Comparison of ENCODE assay signal across 8 cellular contexts in the genomic region with DNA sequence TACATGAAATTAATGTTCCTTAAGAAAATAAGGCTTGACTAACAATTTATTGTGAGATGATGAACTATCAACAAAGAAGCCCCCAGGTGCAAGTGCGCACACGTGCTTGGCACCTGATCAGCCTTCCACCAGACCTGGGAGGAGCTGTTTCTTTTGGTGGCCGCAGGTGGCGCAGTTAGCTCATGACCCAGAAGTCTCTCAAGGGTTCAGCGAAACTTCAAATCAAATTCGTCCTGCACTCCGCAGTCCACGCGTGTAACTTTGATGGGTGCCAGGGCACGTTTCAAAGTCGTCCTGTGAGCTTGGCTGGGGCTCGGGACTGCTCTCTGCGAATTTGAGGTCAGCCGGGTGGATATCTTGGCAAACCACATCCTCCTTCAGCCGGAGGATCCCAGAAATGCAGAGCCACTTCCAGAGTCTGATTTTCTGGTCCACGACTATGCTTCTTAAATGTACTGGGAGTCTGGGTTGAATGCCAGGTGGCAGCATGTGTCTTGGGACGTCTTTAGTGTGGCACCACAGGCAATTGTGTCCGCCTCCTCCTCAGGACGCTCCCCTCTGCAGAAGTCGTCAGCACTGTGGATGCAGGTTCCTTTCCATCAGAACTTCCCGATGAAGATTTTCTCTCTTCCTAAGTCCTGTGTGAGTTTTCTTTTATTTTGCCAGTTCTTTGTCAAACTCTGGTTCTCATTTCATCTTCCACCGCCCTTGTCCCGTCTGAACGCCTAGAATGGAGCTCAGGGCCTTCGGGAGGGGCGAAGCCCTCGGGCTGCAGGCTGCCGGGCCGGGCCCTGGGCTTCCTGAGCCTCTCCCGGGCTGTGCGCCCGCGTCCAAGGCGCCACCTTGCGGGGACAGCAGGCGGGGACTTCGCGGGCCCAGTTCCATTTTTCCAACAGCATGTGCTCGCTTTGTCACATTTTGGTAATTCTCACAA.
DNase-seq lines count a peak whose midpoint lies in the region; ATAC-seq and TF ChIP-seq lines count a peak whose summit lies in the region.

No MANE protein-coding gene starts in this region.

- H3K4ac ChIP-seq in mesendoderm (ENCODE audit: low read depth, low read length), result no peak overlapping the region

- POLR2A ChIA-PET in BJ (lab: Charles Lee), result no interaction called here
- POLR2A ChIA-PET in Panc1 (lab: Charles Lee), result interaction anchor here (0.5 to 0.6 kb wide), 2 partner anchors 134 to 783 kb away, joined by 5 to 6 read pairs; no protein-coding TSS in a partner anchor

- H3K4me3 Mint-ChIP-seq in central memory CD8-positive, alpha-beta T cell, result no peak overlapping the region

- no peaks in the 10 kb centered on the region for H3K9me3 ChIP-seq in Panc1 (ENCODE audit: control insufficient read depth, insufficient read depth, low read depth, low read length)

- no peak overlapping the region for H4K5ac ChIP-seq in mesendoderm (ENCODE audit: low read length)

- TF ChIP-seq CTCF in BJ (IDR thresholded peaks at IDR 0.05; ENCODE audit: insufficient read depth, low read depth, low read length) (peak; percentile 68), Panc1 (IDR thresholded peaks at IDR 0.05) (peak; percentile 80)

- H3K27ac ChIP-seq in Panc1 (ENCODE audit: low read length) (no peak overlapping the region), mesendoderm (ENCODE audit: low read depth, low read length) (no peak overlapping the region)

- H3K23ac ChIP-seq in mesendoderm (ENCODE audit: low read length), result no peak overlapping the region

- WGBS in mesendoderm (ENCODE audit: extremely low coverage, insufficient coverage, low lambda C conversion rate), result no CpG with 5 or more reads among the region's 39 CpGs

- H2AK5ac ChIP-seq in mesendoderm (ENCODE audit: low read length), result no peak overlapping the region

- H2BK15ac ChIP-seq in mesendoderm (replicated peaks; ENCODE audit: low read depth), result no peak overlapping the region

- no peaks in the 10 kb centered on the region for H3K79me2 ChIP-seq in mesendoderm (ENCODE audit: control insufficient read depth, insufficient read depth, low read length)

- H3K4me1 ChIP-seq in Panc1 (ENCODE audit: control insufficient read depth, insufficient read depth, low read length) (no peaks in the 10 kb centered on the region; the same call in 1 of the 2 replicates), mesendoderm (ENCODE audit: control insufficient read depth, low read depth, low read length) (no peaks in the 10 kb centered on the region)

- no peak overlapping the region for H3K4me3 ChIP-seq in BJ (ENCODE audit: low read depth, low read length)
- peak overlapping the region in 1 of 2 experiments; percentile 0; a peak in 1 of 4 replicates for H3K4me3 ChIP-seq in Panc1 (ENCODE audit: low read depth in 2 of 2, low read length in 2 of 2)
- no peak overlapping the region for H3K4me3 ChIP-seq in mesendoderm (ENCODE audit: low read length)

- DNase-seq in BJ (ENCODE audit: low read depth) (no peak), Panc1 (ENCODE audit: low read depth, low spot score) (no peak), mesendoderm (peak; percentile 78), kidney glomerular epithelial cell (lab: John Stamatoyannopoulos, UW) (no peak)
- DNase-seq in central memory CD8-positive, alpha-beta T cell (ENCODE audit: low spot score in 2 of 2), result no peak

- no peaks in the 10 kb centered on the region for H3K4me1 Mint-ChIP-seq in central memory CD8-positive, alpha-beta T cell

- H3K27ac Mint-ChIP-seq in central memory CD8-positive, alpha-beta T cell (ENCODE audit: low read depth), result no peak overlapping the region

- H3K9ac ChIP-seq in mesendoderm (ENCODE audit: low read length), result no peak overlapping the region

- H3K36me3 ChIP-seq in BJ (ENCODE audit: control insufficient read depth, insufficient read depth, low read length) (no peaks in the 10 kb centered on the region), Panc1 (ENCODE audit: control insufficient read depth, insufficient read depth, low read length) (no peaks in the 10 kb centered on the region), mesendoderm (ENCODE audit: control insufficient read depth, insufficient read depth, low read length) (no peaks in the 10 kb centered on the region)

- H3K27me3 ChIP-seq in BJ (ENCODE audit: control insufficient read depth, insufficient read depth, low read length), result no peaks in the 10 kb centered on the region
- no peaks in the 10 kb centered on the region for H3K27me3 ChIP-seq in Panc1 (ENCODE audit: control insufficient read depth, insufficient read depth, low read length)
- no peaks in the 10 kb centered on the region for H3K27me3 ChIP-seq in mesendoderm (ENCODE audit: insufficient read depth, low read length, poor library complexity)

- H3K4me2 ChIP-seq in mesendoderm (ENCODE audit: low read length), result no peak overlapping the region

- H3K18ac ChIP-seq in mesendoderm (ENCODE audit: low read length), result no peak overlapping the region

- H3K79me1 ChIP-seq in mesendoderm (ENCODE audit: low read length), result no peaks in the 10 kb centered on the region

- in situ Hi-C loops in Panc1 (cut with HindIII; ENCODE audit: low pct_unique_long_range_greater_than_20kb, low sequenced_read_pairs), result no loop called here

- ATAC-seq in Panc1 (peak; percentile 95), GM21390 (IDR thresholded peaks at IDR 0.05; ENCODE audit: unreplicated experiment) (no peak), GM18520 (IDR thresholded peaks at IDR 0.05; ENCODE audit: unreplicated experiment) (no peak), HG03097 (IDR thresholded peaks at IDR 0.05; ENCODE audit: low FRiP score, unreplicated experiment) (no peak)
- ATAC-seq in central memory CD8-positive, alpha-beta T cell (replicated peaks; ENCODE audit: extremely low read depth, poor library complexity, severe bottlenecking), result peak; percentile 24

- no peak overlapping the region for H2BK120ac ChIP-seq in mesendoderm (ENCODE audit: low read depth, low read length)

- H2BK5ac ChIP-seq in mesendoderm (ENCODE audit: low read length), result no peak overlapping the region

- H3K9me3 Mint-ChIP-seq in central memory CD8-positive, alpha-beta T cell, result no peaks in the 10 kb centered on the region

- CTCF ChIA-PET in BJ (lab: Yijun Ruan, JAX), result interaction anchor here (0.6 to 2.7 kb wide), 15 partner anchors 12 to 85 kb away, joined by 3 to 12 read pairs (median 4); no protein-coding TSS in a partner anchor
- CTCF ChIA-PET in Panc1 (lab: Charles Lee), result no interaction called here

- H3K27me3 Mint-ChIP-seq in central memory CD8-positive, alpha-beta T cell, result peaks cover 47% of the 10 kb centered on the region

- no peaks in the 10 kb centered on the region for H3K36me3 Mint-ChIP-seq in central memory CD8-positive, alpha-beta T cell (ENCODE audit: insufficient read depth)

- H4K8ac ChIP-seq in mesendoderm (ENCODE audit: low read depth, low read length), result no peak overlapping the region

- intact Hi-C loops in Panc1 (cut with micrococcal nuclease; ENCODE audit: unreplicated experiment), result loop anchor here (5.0 kb wide), 1 partner anchor 67 kb away; no protein-coding TSS in a partner anchor

- H3K56ac ChIP-seq in mesendoderm (ENCODE audit: low read length), result peak overlapping the region; percentile 38

- BruUV-seq in Panc1 (replicated peaks; lab: Mats Ljungman, UMichigan), result no TSS peak

Comparison
In these comparisons a context has a peak if more than half of its experiments do, and no peak if none do; other contexts are left out.
1. ATAC-seq: peak in Panc1 (single experiment) and central memory CD8-positive, alpha-beta T cell (single experiment); none in GM21390 (single experiment), GM18520 (single experiment) and HG03097 (single experiment).